ENCODE assay signal across 1 cellular context in the genomic region with DNA sequence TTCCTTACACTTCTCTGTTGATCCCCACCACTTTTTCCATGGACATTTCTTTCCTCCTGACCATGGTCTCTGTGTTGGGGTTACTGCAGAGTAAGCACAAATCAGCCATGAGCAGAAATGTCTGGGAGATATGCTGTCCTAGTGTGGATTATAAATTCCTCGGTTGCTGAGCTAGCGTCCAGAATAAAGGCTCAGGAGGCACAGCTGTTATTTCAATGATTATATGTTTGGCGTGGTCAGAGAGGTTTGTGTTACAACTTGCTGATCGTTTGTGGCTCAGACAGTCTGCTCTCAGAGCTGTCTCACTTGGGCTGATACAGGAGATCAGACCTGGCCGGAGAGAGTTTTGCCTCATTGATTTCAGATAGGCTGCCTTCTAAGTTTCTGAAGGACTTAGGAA.
TF ChIP-seq lines count a peak whose summit lies in the region.

No MANE protein-coding gene starts in this region.

TF ChIP-seq in A549, 52 proteins besides CTCF, POLR2A, EP300 and RAD21 (continued from another document):
- no peak for TF ChIP-seq ZNF302 (CRISPR knock-in tag; IDR thresholded peaks at IDR 0.05)
- TF ChIP-seq PHF8 (IDR thresholded peaks at IDR 0.05; ENCODE audit: borderline replicate concordance, low read depth): no peak
- TF ChIP-seq MAFK (IDR thresholded peaks at IDR 0.05; ENCODE audit: partially characterized antibody): peak; percentile 74
- TF ChIP-seq ZFP36 (IDR thresholded peaks at IDR 0.05; ENCODE audit: borderline replicate concordance, partially characterized antibody): no peak
- no peak for TF ChIP-seq CEBPB (IDR thresholded peaks at IDR 0.05)
- TF ChIP-seq CHD2 (IDR thresholded peaks at IDR 0.05; ENCODE audit: low read length, partially characterized antibody): no peak
